8 cellular contexts compared by ENCODE assay signal in the genomic region with DNA sequence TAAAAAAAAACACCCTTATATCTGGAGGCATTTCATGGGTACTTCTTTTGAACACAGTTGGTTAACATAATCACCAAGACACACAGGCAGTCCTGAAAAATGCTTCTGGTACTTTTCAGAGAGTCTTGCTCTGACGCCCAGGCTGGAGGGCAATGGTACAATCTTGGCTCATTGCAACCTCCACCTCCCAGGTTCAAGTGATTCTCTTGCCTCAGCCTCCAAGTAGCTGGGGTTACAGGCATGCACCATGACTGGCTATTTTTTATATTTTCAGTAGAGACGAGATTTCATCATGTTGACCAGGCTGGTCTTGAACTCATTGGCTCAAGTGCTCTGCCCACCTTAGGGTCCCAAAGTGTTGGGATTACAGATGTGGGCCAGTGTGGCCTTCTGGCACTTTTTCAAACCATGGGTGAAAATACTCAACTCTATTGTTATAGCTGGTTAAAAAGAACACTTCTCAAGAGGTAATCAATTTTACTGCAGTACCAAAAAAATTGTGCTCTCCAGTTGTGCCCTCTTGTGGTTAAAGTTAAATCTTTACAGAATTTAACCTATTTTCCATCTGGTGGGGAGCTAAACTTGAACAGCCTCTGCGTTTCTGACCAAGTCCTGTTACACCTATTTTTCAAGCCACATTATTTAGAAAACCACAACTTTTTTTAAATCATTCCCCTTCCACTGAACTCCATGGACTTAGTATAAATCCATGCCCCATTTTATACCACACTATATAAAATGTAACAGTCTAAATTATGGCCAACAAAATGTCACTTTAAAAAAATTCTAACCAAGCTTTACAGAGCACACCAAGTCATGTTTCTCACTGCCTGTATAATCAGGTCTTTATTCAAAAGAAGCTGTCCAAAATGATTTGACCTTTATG. TPM values are rescaled to one million over a fixed set of nuclear protein-coding genes. Genes with fewer than 3 reads are reported as not detected.
DNase-seq lines count a peak whose midpoint lies in the region; ATAC-seq, FAIRE-seq and TF ChIP-seq lines count a peak whose summit lies in the region.

No MANE protein-coding gene starts in this region.

- no peak for FAIRE-seq in HTR-8/SVneo (lab: Jason Lieb, UNC)

- peaks cover 23 to 76% of the 10 kb centered on the region in 2 experiments for H3K36me3 ChIP-seq in mesenchymal stem cell (ENCODE audit: control insufficient read depth in 1 of 2, insufficient read depth in 2 of 2, low read depth in 1 of 2, low read length in 2 of 2)

- ATAC-seq in GM19452 (IDR thresholded peaks at IDR 0.05; ENCODE audit: unreplicated experiment) (no peak), GM21717 (IDR thresholded peaks at IDR 0.05; ENCODE audit: unreplicated experiment) (no peak)

- no peak overlapping the region for H3K4ac ChIP-seq in mesenchymal stem cell (ENCODE audit: low read depth in 1 of 2, low read length in 2 of 2)

- no peak overlapping the region for H2BK15ac ChIP-seq in mesenchymal stem cell (ENCODE audit: low read depth, poor library complexity, severe bottlenecking)

- H4K91ac ChIP-seq in mesenchymal stem cell (ENCODE audit: low read length): no peak overlapping the region

- H3K9ac ChIP-seq in mesenchymal stem cell (ENCODE audit: low read length): peak overlapping the region; percentile 99

- H3K4me3 ChIP-seq in NB4 (ENCODE audit: low read depth, low read length) (peak overlapping the region; percentile 42), astrocyte of the cerebellum (ENCODE audit: low read depth, low read length) (no peak overlapping the region), mesenchymal stem cell (ENCODE audit: insufficient read depth in 1 of 2, low read depth in 1 of 2, low read length in 2 of 2) (no peak overlapping the region)

- H2BK120ac ChIP-seq in mesenchymal stem cell (ENCODE audit: low read depth, low read length): no peak overlapping the region

- no peak overlapping the region for H3K4me2 ChIP-seq in mesenchymal stem cell (ENCODE audit: low read length, poor library complexity, severe bottlenecking)

- TF ChIP-seq POLR2A in NB4 (IDR thresholded peaks at IDR 0.05; ENCODE audit: extremely low read depth, insufficient read length): peak; percentile 10

- DNase-seq in NCI-H748 (lab: John Stamatoyannopoulos, UW; ENCODE audit: unreplicated experiment) (peak; percentile 3), NCI-H748 treated with DMSO at 0.1 percent for 48 hours (lab: John Stamatoyannopoulos, UW) (no peak), NB4 (ENCODE audit: low read depth) (peak; percentile 61), astrocyte of the cerebellum (ENCODE audit: low read depth) (no peak), mesenchymal stem cell (peak; percentile 48), HTR-8/SVneo (ENCODE audit: insufficient read length, low spot score) (no peak)

- H3K23ac ChIP-seq in mesenchymal stem cell (ENCODE audit: low read length in 2 of 2): no peak overlapping the region

- peak; percentile 12 for TF ChIP-seq CTCF in NB4 (IDR thresholded peaks at IDR 0.05; ENCODE audit: low read depth, low read length)
- peak; percentile 14 for TF ChIP-seq CTCF in astrocyte of the cerebellum (IDR thresholded peaks at IDR 0.05; ENCODE audit: low read depth, low read length, missing control alignments)

- peaks cover 10% of the 10 kb centered on the region for H3K79me1 ChIP-seq in mesenchymal stem cell (replicated peaks; ENCODE audit: low read length, poor library complexity, severe bottlenecking)

- no peak overlapping the region for H2AK5ac ChIP-seq in mesenchymal stem cell (ENCODE audit: low read length, severe bottlenecking)

- H2BK12ac ChIP-seq in mesenchymal stem cell (ENCODE audit: low read length in 2 of 2): no peak overlapping the region

- H3K27me3 ChIP-seq in mesenchymal stem cell (ENCODE audit: control insufficient read depth in 1 of 2, insufficient read depth in 1 of 2, low read length in 2 of 2): no peaks in the 10 kb centered on the region

- peak overlapping the region; percentile 43 for H3K27ac ChIP-seq in mesenchymal stem cell (ENCODE audit: low read length, poor library complexity, severe bottlenecking)

- no peak overlapping the region for H2AFZ ChIP-seq in mesenchymal stem cell (ENCODE audit: low read depth, low read length)

- 81% methylated on average over 3 of the region's 3 CpGs for WGBS in mesenchymal stem cell

- peaks cover 6% of the 10 kb centered on the region for H3K4me1 ChIP-seq in mesenchymal stem cell (ENCODE audit: control insufficient read depth, insufficient read depth, low read depth, low read length)

- no peak overlapping the region for H3K18ac ChIP-seq in mesenchymal stem cell (ENCODE audit: low read depth in 1 of 2, low read length in 2 of 2)

- H3K14ac ChIP-seq in mesenchymal stem cell (ENCODE audit: low read length in 2 of 2): no peak overlapping the region

- in situ Hi-C loops in astrocyte of the cerebellum (cut with HindIII; ENCODE audit: low sequenced_read_pairs): no loop called here

- no peak overlapping the region for H4K8ac ChIP-seq in mesenchymal stem cell (ENCODE audit: low read length)

- H3K9me3 ChIP-seq in mesenchymal stem cell (ENCODE audit: control insufficient read depth, low read length): no peaks in the 10 kb centered on the region

- no peak overlapping the region for H2BK5ac ChIP-seq in mesenchymal stem cell (ENCODE audit: low read depth, low read length, poor library complexity, severe bottlenecking)

RNA-seq across cellular contexts. Expression of a gene that starts 1.2 kb away (rescaled TPM):
- 18.0 TPM for polyA plus RNA-seq in mesenchymal stem cell (2013, experiment 1 of 2)
- 18.2 TPM for polyA plus RNA-seq in mesenchymal stem cell (2013, experiment 2 of 2)

RNA-seq across cellular contexts. Expression of a gene that starts 5.9 kb away (rescaled TPM):
- 2,488 TPM for polyA plus RNA-seq in mesenchymal stem cell (2013, experiment 1 of 2)
- polyA plus RNA-seq in mesenchymal stem cell (2013, experiment 2 of 2): 2,592 TPM

RNA-seq across cellular contexts. Expression of a gene that starts 6.4 kb away (rescaled TPM):
- 6.7 TPM for polyA plus RNA-seq in mesenchymal stem cell (2013, experiment 1 of 2)
- polyA plus RNA-seq in mesenchymal stem cell (2013, experiment 2 of 2): 7.0 TPM

Comparison
In these comparisons a context has a peak if more than half of its experiments do, and no peak if none do; other contexts are left out.
1. DNase-seq: peak in NCI-H748 (single experiment), NB4 (single experiment) and mesenchymal stem cell (single experiment); none in NCI-H748 treated with DMSO at 0.1 percent for 48 hours (single experiment), astrocyte of the cerebellum (single experiment) and HTR-8/SVneo (single experiment).